15 cellular contexts compared by ENCODE assay signal in genomic region chr17:79655672-79656290, GRCh38. TPM values are rescaled to one million over a fixed set of nuclear protein-coding genes. Genes with fewer than 3 reads are reported as not detected.
"Had no signal": no experiment of that assay in that cellular context is flagged by ENCODE, and none has a peak within 500 bp of the region (broad histone marks: within the 10 kb centered on the region; RNA-seq: fewer than 3 reads in every experiment).

No MANE protein-coding gene starts in this region.

- H3K9me3 Mint-ChIP-seq: activated T-helper 1 cell treated with anti-CD3 and anti-CD28 coated beads, Interleukin-12 subunit alpha, Interleukin-12 subunit beta, Interleukin-2, Interleukin-4 antibody, amounts not matched to agents 30 ng/mL and 10 ng/mL and 1 ng/mL, durations not matched to agents 14 hours and 24 hours and 36 hours; natural killer cell treated with Interleukin-12 subunit alpha and Interleukin-12 subunit beta and Interleukin-15 and Interleukin-18, amount 100 ng/mL, for 72 hours had no signal

- H3K36me3 ChIP-seq: left lung, tibial nerve had no signal

- H3K4me3 ChIP-seq: left lung, tibial nerve had no signal

- H3K4me3 Mint-ChIP-seq: activated naive CD8-positive, alpha-beta T cell treated with anti-CD3 and anti-CD28 coated beads, Interleukin-2, amount 50 U/mL, for 24 hours; activated T-helper 1 cell treated with anti-CD3 and anti-CD28 coated beads, Interleukin-12 subunit alpha, Interleukin-12 subunit beta, Interleukin-2, Interleukin-4 antibody, amounts not matched to agents 30 ng/mL and 10 ng/mL and 1 ng/mL, durations not matched to agents 14 hours and 24 hours and 36 hours; natural killer cell treated with Interleukin-12 subunit alpha and Interleukin-12 subunit beta and Interleukin-15 and Interleukin-18, amount 100 ng/mL, for 72 hours; stimulated activated naive B cell treated with anti-CD40 and anti-IgM and Interleukin-4, amounts not matched to agents 10 μg/mL and 1 μg/mL and 100 μg/mL, for 72 hours had no signal

- H3K27ac Mint-ChIP-seq: activated naive CD8-positive, alpha-beta T cell treated with anti-CD3 and anti-CD28 coated beads, Interleukin-2, amount 50 U/mL, for 24 hours; activated T-helper 1 cell treated with anti-CD3 and anti-CD28 coated beads, Interleukin-12 subunit alpha, Interleukin-12 subunit beta, Interleukin-2, Interleukin-4 antibody, amounts not matched to agents 30 ng/mL and 10 ng/mL and 1 ng/mL, durations not matched to agents 14 hours and 24 hours and 36 hours; natural killer cell treated with Interleukin-12 subunit alpha and Interleukin-12 subunit beta and Interleukin-15 and Interleukin-18, amount 100 ng/mL, for 72 hours; stimulated activated naive B cell treated with anti-CD40 and anti-IgM and Interleukin-4, amounts not matched to agents 10 μg/mL and 1 μg/mL and 100 μg/mL, for 72 hours had no signal

- H3K4me1 Mint-ChIP-seq: activated naive CD8-positive, alpha-beta T cell treated with anti-CD3 and anti-CD28 coated beads, Interleukin-2, amount 50 U/mL, for 24 hours had no signal

- H3K4me1 ChIP-seq: left lung, tibial nerve had no signal

- DNase-seq: activated CD4-positive, alpha-beta T cell treated with anti-CD3 and anti-CD28 coated beads, Interleukin-2, amount 50 U/mL, for 48 hours; activated CD4-positive, CD25-positive, alpha-beta regulatory T cell treated with anti-CD3 and anti-CD28 coated beads, Interleukin-2, amount 50 U/mL, for 72 hours; activated naive CD4-positive, alpha-beta T cell treated with Interleukin-2 at 50 U/mL for 16 hours; activated naive CD8-positive, alpha-beta T cell treated with anti-CD3 and anti-CD28 coated beads, Interleukin-2, amount 50 U/mL, for 24 hours; kidney; mesenchymal stem cell; stimulated activated naive B cell treated with anti-CD40 and anti-IgM and Interleukin-4, amounts not matched to agents 10 μg/mL and 1 μg/mL and 100 μg/mL, for 72 hours; T-helper 9 cell had no signal

- H3K27ac ChIP-seq: left lung, tibial nerve had no signal

RNA-seq across cellular contexts. Expression of gene RBFOX3, which starts 44.9 kb away (rescaled TPM):
- total RNA-seq: activated T-helper 1 cell treated with anti-CD3 and anti-CD28 coated beads, Interleukin-12 subunit alpha, Interleukin-12 subunit beta, Interleukin-2, Interleukin-4 antibody, amounts not matched to agents 30 ng/mL and 10 ng/mL and 1 ng/mL, durations not matched to agents 14 hours and 24 hours and 36 hours; dermis microvascular lymphatic vessel endothelial cell; kidney; left lung; natural killer cell treated with Interleukin-12 subunit alpha and Interleukin-12 subunit beta and Interleukin-15 and Interleukin-18, amount 100 ng/mL, for 72 hours; omental fat pad; subcutaneous adipose tissue; tibial nerve had no signal
